In the genomic region with DNA sequence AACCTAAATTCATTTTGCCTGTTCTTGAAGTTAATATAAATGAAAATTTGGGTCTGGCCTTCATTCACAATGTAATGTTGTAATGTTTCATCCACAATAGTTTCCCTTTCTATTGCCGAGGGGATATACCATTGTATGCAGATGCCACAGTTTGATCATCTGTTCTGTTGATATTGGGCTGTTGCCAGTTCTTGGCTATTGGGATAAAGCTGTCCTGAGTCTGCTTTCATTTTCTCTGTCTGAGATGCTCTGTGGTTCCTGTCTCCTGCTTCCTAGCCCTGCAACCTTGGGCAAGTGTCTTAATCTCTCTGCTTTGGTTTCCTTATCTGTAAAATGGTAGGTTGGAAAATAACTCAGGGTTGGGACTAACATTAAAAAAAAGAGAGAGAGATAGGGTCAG, we compare ENCODE assay signal across 1 cellular context.
TF ChIP-seq lines count a peak whose summit lies in the region.

No MANE protein-coding gene starts in this region.

TF ChIP-seq in IMR-90, 13 proteins besides CTCF, POLR2A, EP300 and RAD21 (continued from another document):
- TF ChIP-seq, protein P1, sequence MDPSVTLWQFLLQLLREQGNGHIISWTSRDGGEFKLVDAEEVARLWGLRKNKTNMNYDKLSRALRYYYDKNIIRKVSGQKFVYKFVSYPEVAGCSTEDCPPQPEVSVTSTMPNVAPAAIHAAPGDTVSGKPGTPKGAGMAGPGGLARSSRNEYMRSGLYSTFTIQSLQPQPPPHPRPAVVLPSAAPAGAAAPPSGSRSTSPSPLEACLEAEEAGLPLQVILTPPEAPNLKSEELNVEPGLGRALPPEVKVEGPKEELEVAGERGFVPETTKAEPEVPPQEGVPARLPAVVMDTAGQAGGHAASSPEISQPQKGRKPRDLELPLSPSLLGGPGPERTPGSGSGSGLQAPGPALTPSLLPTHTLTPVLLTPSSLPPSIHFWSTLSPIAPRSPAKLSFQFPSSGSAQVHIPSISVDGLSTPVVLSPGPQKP (IDR thresholded peaks at IDR 0.05; ENCODE audit: borderline replicate concordance, low read depth, low read length), result no peak
- TF ChIP-seq FOS (IDR thresholded peaks at IDR 0.05; ENCODE audit: low read depth, low read length), result no peak
- no peak for TF ChIP-seq RFX5 (IDR thresholded peaks at IDR 0.05; ENCODE audit: low read depth, low read length)
- TF ChIP-seq MAZ (IDR thresholded peaks at IDR 0.05; ENCODE audit: borderline replicate concordance, low read depth, low read length), result no peak
- TF ChIP-seq CHD1 (IDR thresholded peaks at IDR 0.05; ENCODE audit: low read depth, low read length), result no peak
- TF ChIP-seq CEBPB (IDR thresholded peaks at IDR 0.05; ENCODE audit: low read depth, low read length), result no peak
